Comparison of ENCODE assay signal across 1 cellular context in genomic region chr2:218516614-218517013, GRCh38.
TF ChIP-seq lines count a peak whose summit lies in the region.

No MANE protein-coding gene starts in this region.

TF ChIP-seq in H1, 55 proteins besides CTCF, POLR2A, EP300 and RAD21:
- TF ChIP-seq ATF2 (IDR thresholded peaks at IDR 0.05; ENCODE audit: low read length) (no peak), SP4 (IDR thresholded peaks at IDR 0.05; ENCODE audit: low read length) (no peak), RXRA (IDR thresholded peaks at IDR 0.05; ENCODE audit: insufficient read depth, low read depth, low read length) (no peak), ATF3 (IDR thresholded peaks at IDR 0.05; ENCODE audit: insufficient read depth, low read depth, low read length) (no peak), CHD2 (IDR thresholded peaks at IDR 0.05; ENCODE audit: low read length) (no peak), NANOG (IDR thresholded peaks at IDR 0.05; ENCODE audit: insufficient read depth, low read depth, low read length, poor library complexity, severe bottlenecking) (no peak), JUN (IDR thresholded peaks at IDR 0.05; ENCODE audit: low read depth, low read length) (no peak), ASH2L (IDR thresholded peaks at IDR 0.05; ENCODE audit: low read length) (no peak), KDM5A (IDR thresholded peaks at IDR 0.05; ENCODE audit: low read length) (no peak), BCL11A (IDR thresholded peaks at IDR 0.05; ENCODE audit: low read depth in 2 of 2, low read length in 2 of 2) (no peak), SUZ12 (IDR thresholded peaks at IDR 0.05; ENCODE audit: low read length) (no peak), CHD1 (IDR thresholded peaks at IDR 0.05; ENCODE audit: low read depth, low read length) (no peak), EGR1 (IDR thresholded peaks at IDR 0.05; ENCODE audit: borderline replicate concordance, low read depth, low read length) (no peak), USF2 (IDR thresholded peaks at IDR 0.05; ENCODE audit: low read length) (no peak), TAF7 (optimal IDR thresholded peaks at IDR 0.05; ENCODE audit: borderline replicate concordance, low read depth, low read length) (no peak), TAF1 (IDR thresholded peaks at IDR 0.05; ENCODE audit: low read depth, low read length) (no peak), CBX5 (IDR thresholded peaks at IDR 0.05; ENCODE audit: low read depth, low read length) (no peak), KDM4A (IDR thresholded peaks at IDR 0.05; ENCODE audit: low read depth, low read length, severe bottlenecking) (no peak)
- TF ChIP-seq, protein P1, sequence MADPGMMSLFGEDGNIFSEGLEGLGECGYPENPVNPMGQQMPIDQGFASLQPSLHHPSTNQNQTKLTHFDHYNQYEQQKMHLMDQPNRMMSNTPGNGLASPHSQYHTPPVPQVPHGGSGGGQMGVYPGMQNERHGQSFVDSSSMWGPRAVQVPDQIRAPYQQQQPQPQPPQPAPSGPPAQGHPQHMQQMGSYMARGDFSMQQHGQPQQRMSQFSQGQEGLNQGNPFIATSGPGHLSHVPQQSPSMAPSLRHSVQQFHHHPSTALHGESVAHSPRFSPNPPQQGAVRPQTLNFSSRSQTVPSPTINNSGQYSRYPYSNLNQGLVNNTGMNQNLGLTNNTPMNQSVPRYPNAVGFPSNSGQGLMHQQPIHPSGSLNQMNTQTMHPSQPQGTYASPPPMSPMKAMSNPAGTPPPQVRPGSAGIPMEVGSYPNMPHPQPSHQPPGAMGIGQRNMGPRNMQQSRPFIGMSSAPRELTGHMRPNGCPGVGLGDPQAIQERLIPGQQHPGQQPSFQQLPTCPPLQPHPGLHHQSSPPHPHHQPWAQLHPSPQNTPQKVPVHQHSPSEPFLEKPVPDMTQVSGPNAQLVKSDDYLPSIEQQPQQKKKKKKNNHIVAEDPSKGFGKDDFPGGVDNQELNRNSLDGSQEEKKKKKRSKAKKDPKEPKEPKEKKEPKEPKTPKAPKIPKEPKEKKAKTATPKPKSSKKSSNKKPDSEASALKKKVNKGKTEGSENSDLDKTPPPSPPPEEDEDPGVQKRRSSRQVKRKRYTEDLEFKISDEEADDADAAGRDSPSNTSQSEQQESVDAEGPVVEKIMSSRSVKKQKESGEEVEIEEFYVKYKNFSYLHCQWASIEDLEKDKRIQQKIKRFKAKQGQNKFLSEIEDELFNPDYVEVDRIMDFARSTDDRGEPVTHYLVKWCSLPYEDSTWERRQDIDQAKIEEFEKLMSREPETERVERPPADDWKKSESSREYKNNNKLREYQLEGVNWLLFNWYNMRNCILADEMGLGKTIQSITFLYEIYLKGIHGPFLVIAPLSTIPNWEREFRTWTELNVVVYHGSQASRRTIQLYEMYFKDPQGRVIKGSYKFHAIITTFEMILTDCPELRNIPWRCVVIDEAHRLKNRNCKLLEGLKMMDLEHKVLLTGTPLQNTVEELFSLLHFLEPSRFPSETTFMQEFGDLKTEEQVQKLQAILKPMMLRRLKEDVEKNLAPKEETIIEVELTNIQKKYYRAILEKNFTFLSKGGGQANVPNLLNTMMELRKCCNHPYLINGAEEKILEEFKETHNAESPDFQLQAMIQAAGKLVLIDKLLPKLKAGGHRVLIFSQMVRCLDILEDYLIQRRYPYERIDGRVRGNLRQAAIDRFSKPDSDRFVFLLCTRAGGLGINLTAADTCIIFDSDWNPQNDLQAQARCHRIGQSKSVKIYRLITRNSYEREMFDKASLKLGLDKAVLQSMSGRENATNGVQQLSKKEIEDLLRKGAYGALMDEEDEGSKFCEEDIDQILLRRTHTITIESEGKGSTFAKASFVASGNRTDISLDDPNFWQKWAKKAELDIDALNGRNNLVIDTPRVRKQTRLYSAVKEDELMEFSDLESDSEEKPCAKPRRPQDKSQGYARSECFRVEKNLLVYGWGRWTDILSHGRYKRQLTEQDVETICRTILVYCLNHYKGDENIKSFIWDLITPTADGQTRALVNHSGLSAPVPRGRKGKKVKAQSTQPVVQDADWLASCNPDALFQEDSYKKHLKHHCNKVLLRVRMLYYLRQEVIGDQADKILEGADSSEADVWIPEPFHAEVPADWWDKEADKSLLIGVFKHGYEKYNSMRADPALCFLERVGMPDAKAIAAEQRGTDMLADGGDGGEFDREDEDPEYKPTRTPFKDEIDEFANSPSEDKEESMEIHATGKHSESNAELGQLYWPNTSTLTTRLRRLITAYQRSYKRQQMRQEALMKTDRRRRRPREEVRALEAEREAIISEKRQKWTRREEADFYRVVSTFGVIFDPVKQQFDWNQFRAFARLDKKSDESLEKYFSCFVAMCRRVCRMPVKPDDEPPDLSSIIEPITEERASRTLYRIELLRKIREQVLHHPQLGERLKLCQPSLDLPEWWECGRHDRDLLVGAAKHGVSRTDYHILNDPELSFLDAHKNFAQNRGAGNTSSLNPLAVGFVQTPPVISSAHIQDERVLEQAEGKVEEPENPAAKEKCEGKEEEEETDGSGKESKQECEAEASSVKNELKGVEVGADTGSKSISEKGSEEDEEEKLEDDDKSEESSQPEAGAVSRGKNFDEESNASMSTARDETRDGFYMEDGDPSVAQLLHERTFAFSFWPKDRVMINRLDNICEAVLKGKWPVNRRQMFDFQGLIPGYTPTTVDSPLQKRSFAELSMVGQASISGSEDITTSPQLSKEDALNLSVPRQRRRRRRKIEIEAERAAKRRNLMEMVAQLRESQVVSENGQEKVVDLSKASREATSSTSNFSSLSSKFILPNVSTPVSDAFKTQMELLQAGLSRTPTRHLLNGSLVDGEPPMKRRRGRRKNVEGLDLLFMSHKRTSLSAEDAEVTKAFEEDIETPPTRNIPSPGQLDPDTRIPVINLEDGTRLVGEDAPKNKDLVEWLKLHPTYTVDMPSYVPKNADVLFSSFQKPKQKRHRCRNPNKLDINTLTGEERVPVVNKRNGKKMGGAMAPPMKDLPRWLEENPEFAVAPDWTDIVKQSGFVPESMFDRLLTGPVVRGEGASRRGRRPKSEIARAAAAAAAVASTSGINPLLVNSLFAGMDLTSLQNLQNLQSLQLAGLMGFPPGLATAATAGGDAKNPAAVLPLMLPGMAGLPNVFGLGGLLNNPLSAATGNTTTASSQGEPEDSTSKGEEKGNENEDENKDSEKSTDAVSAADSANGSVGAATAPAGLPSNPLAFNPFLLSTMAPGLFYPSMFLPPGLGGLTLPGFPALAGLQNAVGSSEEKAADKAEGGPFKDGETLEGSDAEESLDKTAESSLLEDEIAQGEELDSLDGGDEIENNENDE (IDR thresholded peaks at IDR 0.05; ENCODE audit: insufficient replicate concordance, low read length): no peak
